In genomic region chr20:50654899-50655298, GRCh38 we compare ENCODE assay signal across 17 cellular contexts. TPM values are rescaled to one million over a fixed set of nuclear protein-coding genes. Genes with fewer than 3 reads are reported as not detected.
A peak's percentile ranks its signal among the peaks of the same experiment; 100 is the strongest.
DNase-seq lines count a peak whose midpoint lies in the region; ATAC-seq and TF ChIP-seq lines count a peak whose summit lies in the region.
"Had no signal": no experiment of that assay in that cellular context is flagged by ENCODE, and none has a peak within 500 bp of the region (broad histone marks: within the 10 kb centered on the region; RNA-seq: fewer than 3 reads in every experiment).

No MANE protein-coding gene starts in this region.

- H3K23me2 ChIP-seq in H9 (ENCODE audit: insufficient read length, low read depth, low read length, poor library complexity, severe bottlenecking) = no peaks in the 10 kb centered on the region

- no peak overlapping the region for H4K8ac ChIP-seq in H9 (replicated peaks; ENCODE audit: insufficient read length, low read depth, low read length)

- H3K27me3 Mint-ChIP-seq in H9 (ENCODE audit: low read depth) = no peaks in the 10 kb centered on the region; the same call in none of the 2 replicates
- H3K27me3 Mint-ChIP-seq: activated naive CD4-positive, alpha-beta T cell treated with anti-CD3 and anti-CD28 coated beads, Interleukin-2, amount 50 U/mL, for 24 hours had no signal

- H2BK120ac ChIP-seq in H9 (ENCODE audit: low read depth, low read length, poor library complexity, severe bottlenecking) = no peak overlapping the region

- H3K4me1 ChIP-seq in BE2C (0 out of 2 replicates have a peak, but pooled peaks cover 2% of the 10 kb centered on the region), hepatocyte (ENCODE audit: insufficient read depth) (peaks cover 30% of the 10 kb centered on the region), H9 (ENCODE audit: insufficient read depth, low read length) (no peaks in the 10 kb centered on the region)

- H3K79me2 ChIP-seq in hepatocyte (no peaks in the 10 kb centered on the region), H9 (ENCODE audit: insufficient read depth, low read length) (no peaks in the 10 kb centered on the region)

- peaks cover 7 to 17% of the 10 kb centered on the region in 2 experiments; a peak in 3 of 4 replicates for H3K4me1 Mint-ChIP-seq in H9
- H3K4me1 Mint-ChIP-seq: activated naive CD4-positive, alpha-beta T cell treated with anti-CD3 and anti-CD28 coated beads, Interleukin-2, amount 50 U/mL, for 24 hours; T-helper 17 cell had no signal

- H3K4ac ChIP-seq in H9 (ENCODE audit: low read depth, low read length) = no peak overlapping the region

- peaks cover 0 to 2% of the 10 kb centered on the region in 2 experiments; a peak in 2 of 5 replicates for H3K9me3 Mint-ChIP-seq in H9
- H3K9me3 Mint-ChIP-seq: activated naive CD4-positive, alpha-beta T cell treated with anti-CD3 and anti-CD28 coated beads, Interleukin-2, amount 50 U/mL, for 24 hours; GM23338; natural killer cell treated with Interleukin-12 subunit alpha and Interleukin-12 subunit beta and Interleukin-15 and Interleukin-18, amount 100 ng/mL, for 72 hours; stimulated activated naive CD8-positive, alpha-beta T cell treated with anti-CD3 and anti-CD28 coated beads, Interleukin-15, Interleukin-2, amounts not matched to agents 100 ng/mL and 50 ng/mL, for 24 hours had no signal

- H2AFZ ChIP-seq in hepatocyte (no peak overlapping the region), H9 (ENCODE audit: low read length) (no peak overlapping the region)
- H2AFZ ChIP-seq: GM23338 had no signal

- no peak for ATAC-seq in GM19328 (IDR thresholded peaks at IDR 0.05; ENCODE audit: unreplicated experiment)
- ATAC-seq: natural killer cell treated with Interleukin-12 subunit alpha and Interleukin-12 subunit beta and Interleukin-15 and Interleukin-18, amount 100 ng/mL, for 72 hours; T-helper 17 cell had no signal

- H3T11ph ChIP-seq in H9 (ENCODE audit: low read length) = no peak overlapping the region

- H2AK5ac ChIP-seq in H9 (ENCODE audit: insufficient read length, low read length) = no peak overlapping the region

- no peak overlapping the region for H3K18ac ChIP-seq in H9 (ENCODE audit: insufficient read length, low read depth, low read length)

- H2BK12ac ChIP-seq in H9 (ENCODE audit: insufficient read length, low read depth, low read length) = no peak overlapping the region

- DNase-seq in BE2C (no peak), astrocyte of the spinal cord (ENCODE audit: low read depth, low spot score) (peak; percentile 27), hepatocyte (ENCODE audit: low spot score) (no peak), skeletal muscle cell (ENCODE audit: low read depth) (peak; percentile 24), H9 (no peak), AML-193 (lab: John Stamatoyannopoulos, UW) (no peak), SKM-1 treated with dmso at 0.1 percent for 144 hours (lab: John Stamatoyannopoulos, UW; ENCODE audit: unreplicated experiment) (no peak)
- DNase-seq: activated CD4-positive, alpha-beta T cell treated with anti-CD3 and anti-CD28 coated beads, Interleukin-2, amount 50 U/mL, for 48 hours; GDM1; NCI-H1694; stimulated activated CD4-positive, alpha-beta T cell treated with anti-CD3 and anti-CD28 coated beads, Interleukin-1b, Interleukin-23, amount 100 ng/mL, for 48 hours; T-helper 17 cell had no signal

- peaks cover 0 to 2% (median 0%) of the 10 kb centered on the region in 3 experiments; a peak in 1 of 7 replicates for H3K36me3 Mint-ChIP-seq in H9 (ENCODE audit: insufficient read depth in 1 of 3, low read depth in 3 of 3)
- H3K36me3 Mint-ChIP-seq: activated naive CD4-positive, alpha-beta T cell treated with anti-CD3 and anti-CD28 coated beads, Interleukin-2, amount 50 U/mL, for 24 hours; natural killer cell treated with Interleukin-12 subunit alpha and Interleukin-12 subunit beta and Interleukin-15 and Interleukin-18, amount 100 ng/mL, for 72 hours had no signal

- H3K36me3 ChIP-seq in BE2C = no peaks in the 10 kb centered on the region
- no peaks in the 10 kb centered on the region for H3K36me3 ChIP-seq in hepatocyte (replicated peaks; ENCODE audit: insufficient read depth, low read depth)

- no peak overlapping the region for H3K14ac ChIP-seq in H9 (ENCODE audit: insufficient read depth, low read length)

- no peak overlapping the region for H2BK20ac ChIP-seq in H9 (ENCODE audit: low read depth, low read length, poor library complexity, severe bottlenecking)

- H2BK15ac ChIP-seq in H9 (ENCODE audit: low read depth, low read length) = no peak overlapping the region

- H3K4me3 ChIP-seq in BE2C (ENCODE audit: low read depth, low read length) = peak overlapping the region; percentile 52
- no peak overlapping the region for H3K4me3 ChIP-seq in astrocyte of the spinal cord (ENCODE audit: low read depth, low read length)
- no peak overlapping the region for H3K4me3 ChIP-seq in hepatocyte
- H3K4me3 ChIP-seq in skeletal muscle cell (ENCODE audit: low read depth, low read length) = no peak overlapping the region
- H3K4me3 ChIP-seq: GM23338 had no signal

- no peak for TF ChIP-seq CTCF in BE2C (IDR thresholded peaks at IDR 0.05; ENCODE audit: low read depth, low read length)
- TF ChIP-seq CTCF in astrocyte of the spinal cord (IDR thresholded peaks at IDR 0.05; ENCODE audit: low read depth, low read length) = no peak
- no peak for TF ChIP-seq CTCF in hepatocyte (IDR thresholded peaks at IDR 0.05; ENCODE audit: poor library complexity)
- TF ChIP-seq CTCF in H9 (conservative IDR thresholded peaks at IDR 0.05) = no peak

- in situ Hi-C loops in astrocyte of the spinal cord (cut with HindIII; ENCODE audit: low sequenced_read_pairs) = no loop called here

- H2BK5ac ChIP-seq in H9 (ENCODE audit: insufficient read length, low read length) = no peak overlapping the region

- WGBS in hepatocyte (ENCODE audit: low lambda C conversion rate, missing lambda C conversion rate) = 51% methylated on average over 6 of the region's 6 CpGs
- no CpG with 5 or more reads among the region's 6 CpGs for WGBS in H9 (ENCODE audit: extremely low coverage, insufficient read length, low lambda C conversion rate)

- H3K79me1 ChIP-seq in H9 (ENCODE audit: insufficient read depth, low read depth, low read length, poor library complexity, severe bottlenecking) = no peaks in the 10 kb centered on the region

- H3K9me2 ChIP-seq in hepatocyte (replicated peaks; ENCODE audit: insufficient read depth) = no peaks in the 10 kb centered on the region

- H3K23ac ChIP-seq in H9 (ENCODE audit: insufficient read length, low read depth, low read length) = no peak overlapping the region

- no peak overlapping the region for H3K56ac ChIP-seq in H9 (ENCODE audit: insufficient read length, low read depth, low read length)

- H3K27ac Mint-ChIP-seq in H9 = no peak overlapping the region; a peak in 1 of 7 replicates
- H3K27ac Mint-ChIP-seq: activated naive CD4-positive, alpha-beta T cell treated with anti-CD3 and anti-CD28 coated beads, Interleukin-2, amount 50 U/mL, for 24 hours; GM23338; natural killer cell treated with Interleukin-12 subunit alpha and Interleukin-12 subunit beta and Interleukin-15 and Interleukin-18, amount 100 ng/mL, for 72 hours; stimulated activated naive CD8-positive, alpha-beta T cell treated with anti-CD3 and anti-CD28 coated beads, Interleukin-15, Interleukin-2, amounts not matched to agents 100 ng/mL and 50 ng/mL, for 24 hours; T-helper 17 cell had no signal

- H3K27ac ChIP-seq in hepatocyte = peak overlapping the region; percentile 93
- no peak overlapping the region for H3K27ac ChIP-seq in H9 (ENCODE audit: insufficient read length, low read depth, low read length)

- H3K27me3 ChIP-seq in BE2C = no peaks in the 10 kb centered on the region
- no peaks in the 10 kb centered on the region for H3K27me3 ChIP-seq in hepatocyte
- H3K27me3 ChIP-seq in H9 (ENCODE audit: insufficient read depth, low read length) = no peaks in the 10 kb centered on the region

- no peaks in the 10 kb centered on the region for H3K9me3 ChIP-seq in BE2C
- H3K9me3 ChIP-seq in hepatocyte (ENCODE audit: low read depth) = no peaks in the 10 kb centered on the region
- H3K9me3 ChIP-seq in H9 (ENCODE audit: control insufficient read depth, low read depth, low read length) = no peaks in the 10 kb centered on the region

- H4K20me1 ChIP-seq in hepatocyte (ENCODE audit: insufficient read depth, poor library complexity, severe bottlenecking) (no peaks in the 10 kb centered on the region), H9 (ENCODE audit: control insufficient read depth, insufficient read depth, insufficient read length) (no peaks in the 10 kb centered on the region)

- no peak overlapping the region for H4K5ac ChIP-seq in H9 (ENCODE audit: insufficient read length, low read depth, low read length)

- H3K4me2 ChIP-seq in hepatocyte (peak overlapping the region; percentile 64), H9 (ENCODE audit: insufficient read depth, insufficient read length, low read length) (no peak overlapping the region)
- H3K4me2 ChIP-seq: GM23338 had no signal

- H3K9ac ChIP-seq in H9 (ENCODE audit: extremely low read depth, insufficient read length, low read length) = no peak overlapping the region

- H3K4me3 Mint-ChIP-seq in H9 = no peak overlapping the region
- H3K4me3 Mint-ChIP-seq: activated naive CD4-positive, alpha-beta T cell treated with anti-CD3 and anti-CD28 coated beads, Interleukin-2, amount 50 U/mL, for 24 hours; GM23338; natural killer cell treated with Interleukin-12 subunit alpha and Interleukin-12 subunit beta and Interleukin-15 and Interleukin-18, amount 100 ng/mL, for 72 hours; stimulated activated naive CD8-positive, alpha-beta T cell treated with anti-CD3 and anti-CD28 coated beads, Interleukin-15, Interleukin-2, amounts not matched to agents 100 ng/mL and 50 ng/mL, for 24 hours; T-helper 17 cell had no signal

- no peak overlapping the region for H4K91ac ChIP-seq in H9 (ENCODE audit: insufficient read length, low read depth, low read length)

RNA-seq across cellular contexts. Expression of gene RIPOR3, which starts 36.4 kb away (rescaled TPM):
- polyA plus RNA-seq in BE2C (2012; ENCODE audit: insufficient read depth, insufficient read length, low read depth) = 1.7 TPM
- total RNA-seq in hepatocyte (4.3 and 5.6 TPM in 2 replicates), H9 (2021) (0.46 and 0.48 TPM in 2 replicates)
- polyA plus RNA-seq in hepatocyte = 5.7 and 10.3 TPM in 2 replicates
- total RNA-seq: natural killer cell treated with Interleukin-12 subunit alpha and Interleukin-12 subunit beta and Interleukin-15 and Interleukin-18, amount 100 ng/mL, for 72 hours had no signal

Comparison
In these comparisons a context has a peak if more than half of its experiments do, and no peak if none do; other contexts are left out.
1. DNase-seq: peak in astrocyte of the spinal cord (single experiment) and skeletal muscle cell (single experiment); none in BE2C (single experiment), hepatocyte (single experiment), H9 (single experiment), AML-193 (0 of 2) and SKM-1 treated with dmso at 0.1 percent for 144 hours (single experiment).